22 cellular contexts compared by ENCODE assay signal in the genomic region with DNA sequence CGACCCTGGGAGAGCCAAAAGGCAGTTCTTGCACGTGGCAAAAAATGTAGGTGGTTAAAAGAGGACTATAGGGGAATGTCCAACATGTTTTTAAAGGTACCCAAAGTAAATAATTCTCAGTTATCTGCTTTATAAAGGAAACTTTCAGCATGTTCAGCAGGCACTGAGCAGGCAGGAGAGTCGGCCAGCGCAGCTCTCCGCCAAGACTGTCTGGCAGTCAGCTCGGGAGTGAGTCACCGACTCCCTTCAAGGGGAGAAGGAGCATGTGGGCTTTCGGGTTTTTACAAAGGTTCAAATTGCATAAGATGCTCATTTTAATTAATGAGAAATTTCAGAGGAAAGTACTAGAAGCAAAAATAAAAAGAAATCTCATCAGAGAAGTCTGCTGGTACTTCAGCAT. TPM values are rescaled to one million over a fixed set of nuclear protein-coding genes. Genes with fewer than 3 reads are reported as not detected.
DNase-seq lines count a peak whose midpoint lies in the region; ATAC-seq and TF ChIP-seq lines count a peak whose summit lies in the region.
"Had no signal": no experiment of that assay in that cellular context is flagged by ENCODE, and none has a peak within 500 bp of the region (broad histone marks: within the 10 kb centered on the region; RNA-seq: fewer than 3 reads in every experiment).

No MANE protein-coding gene starts in this region.

- H3K4me1 ChIP-seq in fibroblast of lung (ENCODE audit: control insufficient read depth, extremely low read depth, insufficient read depth, low read length) (no peaks in the 10 kb centered on the region), GM23338 (ENCODE audit: insufficient read depth) (no peaks in the 10 kb centered on the region)
- H3K4me1 ChIP-seq: HAP-1, pancreas, tibial nerve had no signal

- H3K36me3 ChIP-seq in fibroblast of lung (ENCODE audit: control insufficient read depth, insufficient read depth, low read length) (no peaks in the 10 kb centered on the region), GM23338 (ENCODE audit: insufficient read depth) (no peaks in the 10 kb centered on the region)
- H3K36me3 ChIP-seq: HAP-1, pancreas, tibial nerve had no signal

- no peak overlapping the region for H3K27ac Mint-ChIP-seq in GM23338
- H3K27ac Mint-ChIP-seq: activated naive CD4-positive, alpha-beta T cell treated with anti-CD3 and anti-CD28 coated beads, Interleukin-2, amount 50 U/mL, for 72 hours; stimulated activated effector memory CD8-positive, alpha-beta T cell treated with anti-CD3 and anti-CD28 coated beads, Interleukin-12 subunit alpha, Interleukin-12 subunit beta, amount 100 ng/mL, for 72 hours; T-cell had no signal

- H4K20me1 ChIP-seq in fibroblast of lung (ENCODE audit: control insufficient read depth, extremely low read depth, insufficient read depth, low read length) (no peaks in the 10 kb centered on the region), GM23338 (replicated peaks; ENCODE audit: insufficient read depth) (no peaks in the 10 kb centered on the region)

- CTCF ChIA-PET in HEK293T (lab: Yijun Ruan, JAX), result interaction anchor here (0.7 kb wide), 1 partner anchor 17 kb away, joined by 4 read pairs; no protein-coding TSS in a partner anchor

- H3K4me1 Mint-ChIP-seq in GM23338, result peaks cover 10% of the 10 kb centered on the region; the same call in 2 of the 3 replicates
- H3K4me1 Mint-ChIP-seq: stimulated activated effector memory CD8-positive, alpha-beta T cell treated with anti-CD3 and anti-CD28 coated beads, Interleukin-12 subunit alpha, Interleukin-12 subunit beta, amount 100 ng/mL, for 72 hours; T-cell had no signal

- H3K4me3 ChIP-seq in fibroblast of lung (replicated peaks in 1 of 4; ENCODE audit: control extremely low read depth in 1 of 4, insufficient read depth in 1 of 4, low read depth in 3 of 4, low read length in 4 of 4) (no peak overlapping the region), foreskin fibroblast (ENCODE audit: low read depth in 1 of 2, low read length in 2 of 2) (no peak overlapping the region), GM23338 (no peak overlapping the region)
- H3K4me3 ChIP-seq: HAP-1, pancreas, tibial nerve had no signal

- H2AFZ ChIP-seq in fibroblast of lung (ENCODE audit: low read length), result no peak overlapping the region
- H2AFZ ChIP-seq in GM23338, result no peak overlapping the region

- no peaks in the 10 kb centered on the region for H3K9me3 Mint-ChIP-seq in GM23338
- H3K9me3 Mint-ChIP-seq: activated naive CD4-positive, alpha-beta T cell treated with anti-CD3 and anti-CD28 coated beads, Interleukin-2, amount 50 U/mL, for 72 hours; activated T-cell treated with anti-CD3 and anti-CD28 coated beads, Interleukin-2, amount 50 U/mL, for 4 hours; stimulated activated effector memory CD8-positive, alpha-beta T cell treated with anti-CD3 and anti-CD28 coated beads, Interleukin-12 subunit alpha, Interleukin-12 subunit beta, amount 100 ng/mL, for 72 hours; T-cell had no signal

- ATAC-seq in Right ventricle myocardium inferior, result peak; percentile 77
- ATAC-seq in GM19395 (IDR thresholded peaks at IDR 0.05; ENCODE audit: unreplicated experiment), result no peak
- no peak for ATAC-seq in GM23338
- ATAC-seq: activated naive CD4-positive, alpha-beta T cell treated with anti-CD3 and anti-CD28 coated beads, Interleukin-2, amount 50 U/mL, for 72 hours; activated T-cell treated with anti-CD3 and anti-CD28 coated beads, Interleukin-2, amount 50 U/mL, for 4 hours; left lobe of liver; pancreas; stimulated activated effector memory CD8-positive, alpha-beta T cell treated with anti-CD3 and anti-CD28 coated beads, Interleukin-12 subunit alpha, Interleukin-12 subunit beta, amount 100 ng/mL, for 72 hours; T-cell had no signal

- H3K79me2 ChIP-seq in fibroblast of lung (ENCODE audit: control insufficient read depth, insufficient read depth, low read length), result no peaks in the 10 kb centered on the region
- no peaks in the 10 kb centered on the region for H3K79me2 ChIP-seq in GM23338 (replicated peaks; ENCODE audit: insufficient read depth)

- intact Hi-C loops in Right ventricle myocardium inferior (cut with DNase I), result no loop called here
- intact Hi-C loops in cardiac septum (cut with DNase I), result no loop called here

- H3K36me3 Mint-ChIP-seq in GM23338 (ENCODE audit: low read depth), result 0 out of 3 replicates have a peak, but pooled peaks cover 3% of the 10 kb centered on the region
- H3K36me3 Mint-ChIP-seq: activated naive CD4-positive, alpha-beta T cell treated with anti-CD3 and anti-CD28 coated beads, Interleukin-2, amount 50 U/mL, for 72 hours; stimulated activated effector memory CD8-positive, alpha-beta T cell treated with anti-CD3 and anti-CD28 coated beads, Interleukin-12 subunit alpha, Interleukin-12 subunit beta, amount 100 ng/mL, for 72 hours; T-cell had no signal

- H3K9me3 ChIP-seq in fibroblast of lung (ENCODE audit: control insufficient read depth, insufficient read depth, low read depth, low read length), result no peaks in the 10 kb centered on the region
- H3K9me3 ChIP-seq: HAP-1, pancreas, tibial nerve had no signal

- no peak overlapping the region for H3K9ac ChIP-seq in fibroblast of lung (ENCODE audit: insufficient read depth, low read length)

- DNase-seq in Right ventricle myocardium inferior (ENCODE audit: missing footprints), result no peak
- DNase-seq in cardiac septum (ENCODE audit: low spot score), result no peak
- DNase-seq in fibroblast of lung (ENCODE audit: low read depth in 2 of 2), result peak; percentile 36 to 77
- DNase-seq in middle frontal gyrus (ENCODE audit: extremely low spot score, low spot score), result peak; percentile 52
- DNase-seq in HEK293T (ENCODE audit: extremely low spot score), result no peak
- no peak for DNase-seq in foreskin fibroblast
- no peak for DNase-seq in GM23338 (ENCODE audit: low spot score)
- DNase-seq: activated CD4-positive, alpha-beta T cell treated with anti-CD3 and anti-CD28 coated beads, Interleukin-2, amount 50 U/mL, for 48 hours; activated T-cell treated with anti-CD3 and anti-CD28 coated beads, Interleukin-2, amount 50 U/mL, for 4 hours; DMS79; foreskin melanocyte; NCI-H187; NCI-H446 treated with DMSO at 0.1 percent for 48 hours; pancreas; T-cell had no signal

- H3K4me2 ChIP-seq in fibroblast of lung (ENCODE audit: extremely low read depth, insufficient read depth, low read length), result no peak overlapping the region
- no peak overlapping the region for H3K4me2 ChIP-seq in GM23338

- no peak for TF ChIP-seq CTCF in fibroblast of lung (conservative IDR thresholded peaks at IDR 0.05 in 1 of 2, IDR thresholded peaks at IDR 0.05 in 1 of 2; ENCODE audit: low read depth in 1 of 2, low read length in 2 of 2)
- no peak for TF ChIP-seq CTCF in foreskin fibroblast (IDR thresholded peaks at IDR 0.05; ENCODE audit: low read depth, low read length)
- no peak for TF ChIP-seq CTCF in GM23338 (conservative IDR thresholded peaks at IDR 0.05; ENCODE audit: low read depth in 2 of 2)

- peaks cover 5% of the 10 kb centered on the region for H3K27me3 Mint-ChIP-seq in GM23338 (ENCODE audit: insufficient read depth, low read depth, poor library complexity)

- no peaks in the 10 kb centered on the region for H3K27me3 ChIP-seq in fibroblast of lung (ENCODE audit: control insufficient read depth, insufficient read depth, low read length)
- H3K27me3 ChIP-seq in GM23338 (ENCODE audit: insufficient read depth), result peaks cover 12% of the 10 kb centered on the region

- H3K27ac ChIP-seq in fibroblast of lung (ENCODE audit: insufficient read depth, low read length) (no peak overlapping the region), GM23338 (ENCODE audit: low read depth) (no peak overlapping the region)
- H3K27ac ChIP-seq: 22Rv1, pancreas, tibial nerve had no signal

- no peak overlapping the region for H3K4me3 Mint-ChIP-seq in GM23338
- H3K4me3 Mint-ChIP-seq: activated T-cell treated with anti-CD3 and anti-CD28 coated beads, Interleukin-2, amount 50 U/mL, for 4 hours; stimulated activated effector memory CD8-positive, alpha-beta T cell treated with anti-CD3 and anti-CD28 coated beads, Interleukin-12 subunit alpha, Interleukin-12 subunit beta, amount 100 ng/mL, for 72 hours; T-cell had no signal

- POLR2A ChIA-PET in HEK293T (lab: Yijun Ruan, JAX), result no interaction called here

- no peaks in the 10 kb centered on the region for H3F3A ChIP-seq in GM23338 (replicated peaks; ENCODE audit: low read depth)

- no peaks in the 10 kb centered on the region for H3K9me2 ChIP-seq in GM23338 (ENCODE audit: insufficient read depth)

TF ChIP-seq in HEK293T, 16 proteins besides CTCF, POLR2A, EP300 and RAD21 (continues in another document):
- TF ChIP-seq NFRKB (IDR thresholded peaks at IDR 0.05) (no peak), ARNT (IDR thresholded peaks at IDR 0.05) (no peak), TARDBP (IDR thresholded peaks at IDR 0.05) (no peak), CTBP1 (IDR thresholded peaks at IDR 0.05; ENCODE audit: borderline replicate concordance) (no peak), FOXA1 (IDR thresholded peaks at IDR 0.05) (no peak), SUZ12 (IDR thresholded peaks at IDR 0.05) (no peak), ZNF384 (IDR thresholded peaks at IDR 0.05) (no peak), FOXM1 (IDR thresholded peaks at IDR 0.05; ENCODE audit: borderline replicate concordance) (no peak), FOXK2 (IDR thresholded peaks at IDR 0.05) (no peak), L3MBTL2 (conservative IDR thresholded peaks at IDR 0.05) (no peak), LEF1 (IDR thresholded peaks at IDR 0.05; ENCODE audit: borderline replicate concordance) (no peak), SP1 (IDR thresholded peaks at IDR 0.05) (no peak)

TF ChIP-seq in GM23338, 12 proteins besides CTCF, POLR2A, EP300 and RAD21 (continues in another document):
- TF ChIP-seq ZNF114 (CRISPR knock-in tag; IDR thresholded peaks at IDR 0.05), result no peak
- TF ChIP-seq, protein P1, sequence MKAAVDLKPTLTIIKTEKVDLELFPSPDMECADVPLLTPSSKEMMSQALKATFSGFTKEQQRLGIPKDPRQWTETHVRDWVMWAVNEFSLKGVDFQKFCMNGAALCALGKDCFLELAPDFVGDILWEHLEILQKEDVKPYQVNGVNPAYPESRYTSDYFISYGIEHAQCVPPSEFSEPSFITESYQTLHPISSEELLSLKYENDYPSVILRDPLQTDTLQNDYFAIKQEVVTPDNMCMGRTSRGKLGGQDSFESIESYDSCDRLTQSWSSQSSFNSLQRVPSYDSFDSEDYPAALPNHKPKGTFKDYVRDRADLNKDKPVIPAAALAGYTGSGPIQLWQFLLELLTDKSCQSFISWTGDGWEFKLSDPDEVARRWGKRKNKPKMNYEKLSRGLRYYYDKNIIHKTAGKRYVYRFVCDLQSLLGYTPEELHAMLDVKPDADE (IDR thresholded peaks at IDR 0.05), result no peak
- no peak for TF ChIP-seq ZNF331 (CRISPR knock-in tag; IDR thresholded peaks at IDR 0.05; ENCODE audit: low read depth)
- no peak for TF ChIP-seq JUNB (IDR thresholded peaks at IDR 0.05; ENCODE audit: unreplicated experiment)

RNA-seq across cellular contexts. Expression of a gene that starts 7.0 kb away (rescaled TPM):
- not detected for total RNA-seq in Right ventricle myocardium inferior
- total RNA-seq in cardiac septum, result not detected
- not detected in 2 replicates for total RNA-seq in fibroblast of lung
- polyA plus RNA-seq in fibroblast of lung, result 0.09 and 0.23 TPM in 2 replicates
- polyA plus RNA-seq in fibroblast of lung (2012), result 0.25 TPM in 1 of 2 replicates, not detected in the other
- not detected in 2 replicates for polyA minus RNA-seq in fibroblast of lung (ENCODE audit: low replicate concordance)
- 15.5 and 25.9 TPM in 2 replicates for total RNA-seq in GM23338 (2014; rRNA removed; shearing (Covaris generic))
- 6.7 and 11.5 TPM in 2 replicates for polyA plus RNA-seq in GM23338 (2016; fragmentation: Nextera tagmentation; extraction: Ambion mirVana)
- total RNA-seq: activated naive CD4-positive, alpha-beta T cell treated with anti-CD3 and anti-CD28 coated beads, Interleukin-2, amount 50 U/mL, for 72 hours; activated T-cell treated with anti-CD3 and anti-CD28 coated beads, Interleukin-2, amount 50 U/mL, for 4 hours; T-cell; tibial nerve had no signal

Comparison
In these comparisons a context has a peak if more than half of its experiments do, and no peak if none do; other contexts are left out.
1. DNase-seq: peak in fibroblast of lung (2 of 2) and middle frontal gyrus (single experiment); none in Right ventricle myocardium inferior (single experiment), cardiac septum (single experiment), HEK293T (single experiment), foreskin fibroblast (0 of 2) and GM23338 (single experiment).
2. RNA of a gene that starts 7.0 kb away (total RNA-seq): 15.5 to 25.9 TPM in GM23338; not detected in Right ventricle myocardium inferior (single experiment), not detected in cardiac septum (single experiment) and not detected in fibroblast of lung; every median in the first group is over 10 times any median in the second.